Comparison of ENCODE assay signal across 13 cellular contexts in the genomic region with DNA sequence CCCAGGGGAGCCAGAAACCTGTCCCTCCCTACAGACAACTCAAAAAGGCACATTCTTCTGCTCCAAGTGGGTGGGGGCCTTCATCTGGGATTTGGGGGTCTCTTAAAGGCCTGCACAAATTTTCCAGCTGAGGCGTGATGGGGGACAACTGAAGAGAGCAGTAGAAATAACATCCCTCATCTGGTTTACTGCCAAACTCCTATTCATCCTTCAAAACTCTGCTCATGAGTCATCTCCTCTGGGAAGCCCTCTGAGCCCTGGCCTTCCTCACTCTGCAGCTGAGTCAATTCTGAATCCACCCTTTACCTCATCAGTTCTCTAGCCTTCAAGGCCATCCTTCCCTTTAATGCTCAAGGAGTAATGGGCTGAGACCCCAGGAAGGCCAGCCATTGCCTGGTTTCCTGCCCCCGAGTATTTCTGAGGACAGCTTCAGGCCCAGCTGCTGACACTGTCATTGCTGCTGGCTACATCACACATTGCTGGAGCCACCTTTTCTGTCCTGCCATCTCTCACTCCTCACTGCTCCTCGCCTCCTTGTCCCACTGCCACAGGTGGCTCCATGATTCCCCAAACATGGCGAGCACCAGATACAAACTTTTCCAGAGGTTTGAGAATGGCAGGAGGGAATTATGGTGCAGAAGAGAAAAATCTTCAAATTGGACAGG. TPM values are rescaled to one million over a fixed set of nuclear protein-coding genes. Genes with fewer than 3 reads are reported as not detected.
A peak's percentile ranks its signal among the peaks of the same experiment; 100 is the strongest.
DNase-seq lines count a peak whose midpoint lies in the region; ATAC-seq and TF ChIP-seq lines count a peak whose summit lies in the region.
"Had no signal": no experiment of that assay in that cellular context is flagged by ENCODE, and none has a peak within 500 bp of the region (broad histone marks: within the 10 kb centered on the region; RNA-seq: fewer than 3 reads in every experiment).

No MANE protein-coding gene starts in this region.

- H3K36me3 ChIP-seq in HCT116 (ENCODE audit: control insufficient read depth in 1 of 2, insufficient read depth in 2 of 2, low read length in 2 of 2) (no peaks in the 10 kb centered on the region), smooth muscle cell (ENCODE audit: low read depth) (no peaks in the 10 kb centered on the region)
- H3K36me3 ChIP-seq: right atrium auricular region, suprapubic skin had no signal

- H3K4me1 ChIP-seq in HCT116 (ENCODE audit: control insufficient read depth in 1 of 2, insufficient read depth in 2 of 2, low read length in 2 of 2): peaks cover 16 to 40% of the 10 kb centered on the region in 2 experiments; a peak in 3 of 4 replicates
- no peaks in the 10 kb centered on the region for H3K4me1 ChIP-seq in smooth muscle cell (ENCODE audit: low read depth)
- H3K4me1 ChIP-seq: right atrium auricular region, suprapubic skin had no signal

- H3K4me2 ChIP-seq in HCT116 (ENCODE audit: low read length): peak overlapping the region; percentile 46
- H3K4me2 ChIP-seq in smooth muscle cell: peak overlapping the region; percentile 19

- POLR2A ChIA-PET in HCT116 (lab: Charles Lee): interaction anchor here (2.2 kb wide), 1 partner anchor 371 kb away, joined by 17 read pairs; no protein-coding TSS in a partner anchor

- TF ChIP-seq CTCF in HCT116 (IDR thresholded peaks at IDR 0.05 in 2 of 3, conservative IDR thresholded peaks at IDR 0.05 in 1 of 3; ENCODE audit: borderline replicate concordance in 1 of 3, insufficient read depth in 1 of 3, low read depth in 2 of 3, low read length in 2 of 3) (no peak), smooth muscle cell (IDR thresholded peaks at IDR 0.05; ENCODE audit: borderline replicate concordance, insufficient read depth, poor library complexity, severe bottlenecking) (no peak)

- BruUV-seq in HCT116 (replicated peaks; lab: Mats Ljungman, UMichigan): no TSS peak

- peak overlapping the region; percentile 51 for H2AFZ ChIP-seq in HCT116 (ENCODE audit: low read depth, low read length, poor library complexity, severe bottlenecking)
- no peak overlapping the region for H2AFZ ChIP-seq in smooth muscle cell (ENCODE audit: low read depth)

- RAD21 ChIA-PET in HCT116 (lab: Charles Lee; ENCODE audit: low non-redundant PET in 1 of 2, low total read pairs in 2 of 2, uncharacterized antibody in 2 of 2, unreplicated experiment in 2 of 2): no interaction called here

- H3K79me2 ChIP-seq in HCT116 (ENCODE audit: insufficient read depth, low read length): no peaks in the 10 kb centered on the region
- H3K79me2 ChIP-seq in smooth muscle cell (ENCODE audit: low read depth): no peaks in the 10 kb centered on the region

- peak; percentile 87 for ATAC-seq in HCT116
- ATAC-seq in SK-N-SH treated with all-trans-retinoic acid at 6 μM for 48 hours: peak; percentile 63; the same call in 2 of the 3 replicates
- ATAC-seq in HG02973 (IDR thresholded peaks at IDR 0.05; ENCODE audit: unreplicated experiment): no peak

- no peaks in the 10 kb centered on the region for H3K9me2 ChIP-seq in HCT116 (ENCODE audit: insufficient read depth)

- H3K27me3 ChIP-seq in HCT116 (ENCODE audit: insufficient read depth, low read length): no peaks in the 10 kb centered on the region
- no peaks in the 10 kb centered on the region for H3K27me3 ChIP-seq in smooth muscle cell (ENCODE audit: low read depth)
- H3K27me3 ChIP-seq: right atrium auricular region, suprapubic skin had no signal

- CTCF ChIA-PET in HCT116 (lab: Charles Lee): interaction anchor here (0.9 to 1.0 kb wide), 2 partner anchors 368 to 377 kb away, joined by 3 read pairs; no protein-coding TSS in a partner anchor

- TF ChIP-seq POLR2A in HCT116 (IDR thresholded peaks at IDR 0.05; ENCODE audit: borderline replicate concordance, extremely low read depth, insufficient read depth, insufficient read length): no peak

- TF ChIP-seq RAD21 in HCT116 (IDR thresholded peaks at IDR 0.05; ENCODE audit: low read depth): no peak

- WGBS in smooth muscle cell (ENCODE audit: low lambda C conversion rate): 60% methylated on average over 4 of the region's 4 CpGs

- H3K27ac ChIP-seq in HCT116 (ENCODE audit: low read depth, low read length) (no peak overlapping the region), smooth muscle cell (ENCODE audit: low read depth) (peak overlapping the region; percentile 73)
- H3K27ac ChIP-seq: right atrium auricular region, suprapubic skin had no signal

- no peaks in the 10 kb centered on the region for H4K20me1 ChIP-seq in HCT116 (ENCODE audit: insufficient read depth)
- no peaks in the 10 kb centered on the region for H4K20me1 ChIP-seq in smooth muscle cell (ENCODE audit: low read depth)

- DNase-seq in HCT116 (ENCODE audit: low read depth, low spot score) (peak; percentile 59), fibroblast of the conjunctiva (ENCODE audit: low read depth) (peak; percentile 63), smooth muscle cell (lab: John Stamatoyannopoulos, UW; ENCODE audit: unreplicated experiment) (no peak), NCI-H2171 treated with DMSO at 0.1 percent for 48 hours (lab: John Stamatoyannopoulos, UW) (no peak)
- no peak for DNase-seq in stimulated activated CD4-positive, alpha-beta T cell treated with anti-CD3 and anti-CD28 coated beads, Interleukin-4, amount 100 ng/mL, for 1 hour
- DNase-seq: GOT3, immature natural killer cell, NCI-H226, OCI-M1 had no signal

- intact Hi-C loops in HCT116 (cut with micrococcal nuclease): no loop called here

- H3K9ac ChIP-seq in HCT116 (ENCODE audit: low read length) (no peak overlapping the region), smooth muscle cell (ENCODE audit: low read depth) (no peak overlapping the region)

- H3K9me3 ChIP-seq in HCT116 (ENCODE audit: control insufficient read depth in 1 of 2, insufficient read depth in 1 of 2, low read depth in 1 of 2, low read length in 2 of 2) (no peaks in the 10 kb centered on the region), smooth muscle cell (replicated peaks; ENCODE audit: low read depth) (no peaks in the 10 kb centered on the region)
- H3K9me3 ChIP-seq: right atrium auricular region, suprapubic skin had no signal

- H3K4me3 ChIP-seq in HCT116 (replicated peaks in 1 of 2; ENCODE audit: low read depth in 1 of 2, low read length in 2 of 2): no peak overlapping the region
- H3K4me3 ChIP-seq in smooth muscle cell: no peak overlapping the region
- H3K4me3 ChIP-seq: right atrium auricular region, suprapubic skin had no signal

- H3F3A ChIP-seq in smooth muscle cell (ENCODE audit: low read depth): peaks cover 6% of the 10 kb centered on the region

TF ChIP-seq in HCT116, 20 proteins besides CTCF, POLR2A, EP300 and RAD21:
- TF ChIP-seq FOSL1 (IDR thresholded peaks at IDR 0.05; ENCODE audit: low read depth): peak; percentile 90
- TF ChIP-seq ELF1 (IDR thresholded peaks at IDR 0.05; ENCODE audit: borderline replicate concordance, low read depth): no peak
- peak; percentile 80 for TF ChIP-seq JUND (IDR thresholded peaks at IDR 0.05)
- peak; percentile 50 for TF ChIP-seq SP1 (IDR thresholded peaks at IDR 0.05; ENCODE audit: low read depth)
- peak; percentile 76 for TF ChIP-seq TCF7L2 (IDR thresholded peaks at IDR 0.05; ENCODE audit: borderline replicate concordance, extremely low read depth, insufficient read depth, insufficient read length)
- no peak for TF ChIP-seq ZNF274 (IDR thresholded peaks at IDR 0.05; ENCODE audit: low read depth, low read length)

TF ChIP-seq in SK-N-SH treated with all-trans-retinoic acid at 6 μM for 48 hours, 23 proteins besides CTCF, POLR2A, EP300 and RAD21:
- TF ChIP-seq ZFP3 (CRISPR knock-in tag; IDR thresholded peaks at IDR 0.05) (peak; percentile 98), TOX (CRISPR knock-in tag; IDR thresholded peaks at IDR 0.05; ENCODE audit: borderline replicate concordance) (no peak)

RNA-seq across cellular contexts. Expression of gene GLI2, which starts 32.2 kb away (rescaled TPM):
- total RNA-seq in HCT116 (2021; ENCODE audit: unreplicated experiment) (3.4 TPM), smooth muscle cell (10.4 and 10.6 TPM in 2 replicates)
- 1.1 and 1.7 TPM in 2 replicates for polyA plus RNA-seq in HCT116 (2012)
- polyA plus RNA-seq in smooth muscle cell: 9.4 and 10.4 TPM in 2 replicates
- polyA plus RNA-seq: immature natural killer cell had no signal

Comparison
In these comparisons a context has a peak if more than half of its experiments do, and no peak if none do; other contexts are left out.
1. DNase-seq: peak in HCT116 (single experiment) and fibroblast of the conjunctiva (single experiment); none in smooth muscle cell (single experiment), stimulated activated CD4-positive, alpha-beta T cell treated with anti-CD3 and anti-CD28 coated beads, Interleukin-4, amount 100 ng/mL, for 1 hour (single experiment) and NCI-H2171 treated with DMSO at 0.1 percent for 48 hours (single experiment).